ENCODE assay signal across 32 cellular contexts in genomic region chr7:40520986-40521738, GRCh38.
"Had no signal": no experiment of that assay in that cellular context is flagged by ENCODE, and none has a peak within 500 bp of the region (broad histone marks: within the 10 kb centered on the region; RNA-seq: fewer than 3 reads in every experiment).

No MANE protein-coding gene starts in this region.

- H3K4me3 ChIP-seq: ascending aorta, cardiac muscle cell, SJSA1 had no signal

- DNase-seq: activated CD4-positive, alpha-beta memory T cell treated with anti-CD3 and anti-CD28 coated beads, Interleukin-2, amount 10 ng/mL, durations not matched to agents 7 days and 5 days; activated CD4-positive, alpha-beta T cell treated with anti-CD3 and anti-CD28 coated beads for 1 hour; activated CD4-positive, alpha-beta T cell treated with anti-CD3 and anti-CD28 coated beads for 48 hours; activated CD4-positive, CD25-positive, alpha-beta regulatory T cell; activated CD8-positive, alpha-beta memory T cell treated with anti-CD3 and anti-CD28 coated beads for 24 hours; activated CD8-positive, alpha-beta memory T cell treated with anti-CD3 and anti-CD28 coated beads, Interleukin-2, amount 10 ng/mL, durations not matched to agents 7 days and 5 days; activated CD8-positive, alpha-beta memory T cell treated with anti-CD3 and anti-CD28 coated beads, Interleukin-2, amount 50 U/mL, for 48 hours; activated effector memory CD4-positive, alpha-beta T cell treated with Interleukin-2 at 50 U/mL for 16 hours; activated naive CD4-positive, alpha-beta T cell treated with anti-CD3 and anti-CD28 coated beads, Interleukin-2, amount 50 U/mL, for 16 hours; activated naive CD8-positive, alpha-beta T cell treated with anti-CD3 and anti-CD28 coated beads for 36 hours; activated T-cell treated with anti-CD3 and anti-CD28 coated beads, Interleukin-2, amount 50 U/mL, for 48 hours; amygdala; MM.1S; MV-4-11; NCI-H1092; NCI-H1436 treated with DMSO at 0.1 percent for 48 hours; NCI-H1694 treated with DMSO at 0.1 percent for 48 hours; NCI-H2029; NCI-H345; NCI-H510A; NCI-H69; SHP77; SW 1271; T-helper 1 cell; T-helper 2 cell; T-helper 9 cell; WERI-Rb-1 had no signal

- H3K9ac ChIP-seq: KMS-11 had no signal

- H3K27ac ChIP-seq: cardiac muscle cell, KMS-11, SJSA1, WERI-Rb-1 had no signal

- H3K27ac Mint-ChIP-seq: activated CD4-positive, alpha-beta memory T cell treated with anti-CD3 and anti-CD28 coated beads, Interleukin-2, amount 10 ng/mL, durations not matched to agents 7 days and 5 days; activated CD8-positive, alpha-beta memory T cell treated with anti-CD3 and anti-CD28 coated beads, Interleukin-2, amount 10 ng/mL, durations not matched to agents 7 days and 5 days; activated naive CD8-positive, alpha-beta T cell treated with anti-CD3 and anti-CD28 coated beads for 36 hours had no signal

- H3K36me3 Mint-ChIP-seq: activated CD8-positive, alpha-beta memory T cell treated with anti-CD3 and anti-CD28 coated beads, Interleukin-2, amount 10 ng/mL, durations not matched to agents 7 days and 5 days; activated naive CD8-positive, alpha-beta T cell treated with anti-CD3 and anti-CD28 coated beads for 36 hours had no signal

- H3K4me1 Mint-ChIP-seq: activated CD4-positive, alpha-beta memory T cell treated with anti-CD3 and anti-CD28 coated beads, Interleukin-2, amount 10 ng/mL, durations not matched to agents 7 days and 5 days; activated CD8-positive, alpha-beta memory T cell treated with anti-CD3 and anti-CD28 coated beads, Interleukin-2, amount 10 ng/mL, durations not matched to agents 7 days and 5 days; activated naive CD8-positive, alpha-beta T cell treated with anti-CD3 and anti-CD28 coated beads for 36 hours had no signal

- H3K4me2 ChIP-seq: KMS-11 had no signal

- H3K36me3 ChIP-seq: ascending aorta, cardiac muscle cell, SJSA1, WERI-Rb-1 had no signal

- H3K27me3 Mint-ChIP-seq: activated CD4-positive, alpha-beta memory T cell treated with anti-CD3 and anti-CD28 coated beads, Interleukin-2, amount 10 ng/mL, durations not matched to agents 7 days and 5 days; activated CD8-positive, alpha-beta memory T cell treated with anti-CD3 and anti-CD28 coated beads, Interleukin-2, amount 10 ng/mL, durations not matched to agents 7 days and 5 days; activated naive CD8-positive, alpha-beta T cell treated with anti-CD3 and anti-CD28 coated beads for 36 hours had no signal

- ATAC-seq: activated CD8-positive, alpha-beta memory T cell treated with anti-CD3 and anti-CD28 coated beads, Interleukin-2, amount 10 ng/mL, durations not matched to agents 7 days and 5 days; Panc1 had no signal

- H3K27me3 ChIP-seq: ascending aorta, cardiac muscle cell, SJSA1 had no signal

- H3K9me3 ChIP-seq: ascending aorta, SJSA1 had no signal

- H3K4me1 ChIP-seq: SJSA1 had no signal

- H3K9me3 Mint-ChIP-seq: activated CD4-positive, alpha-beta memory T cell treated with anti-CD3 and anti-CD28 coated beads, Interleukin-2, amount 10 ng/mL, durations not matched to agents 7 days and 5 days; activated naive CD8-positive, alpha-beta T cell treated with anti-CD3 and anti-CD28 coated beads for 36 hours had no signal

- H3K4me3 Mint-ChIP-seq: activated CD4-positive, alpha-beta memory T cell treated with anti-CD3 and anti-CD28 coated beads, Interleukin-2, amount 10 ng/mL, durations not matched to agents 7 days and 5 days; activated CD8-positive, alpha-beta memory T cell treated with anti-CD3 and anti-CD28 coated beads, Interleukin-2, amount 10 ng/mL, durations not matched to agents 7 days and 5 days; activated naive CD8-positive, alpha-beta T cell treated with anti-CD3 and anti-CD28 coated beads for 36 hours had no signal
